ENCODE assay signal across 28 cellular contexts in genomic region chr7:17178562-17178961, GRCh38.
"Had no signal": no experiment of that assay in that cellular context is flagged by ENCODE, and none has a peak within 500 bp of the region (broad histone marks: within the 10 kb centered on the region; RNA-seq: fewer than 3 reads in every experiment).

No MANE protein-coding gene starts in this region.

- H3K27me3 ChIP-seq: pancreas, spleen, suprapubic skin, tibial artery, upper lobe of right lung had no signal

- H3K27me3 Mint-ChIP-seq: stimulated activated naive CD8-positive, alpha-beta T cell treated with anti-CD3 and anti-CD28 coated beads, Interleukin-15, Interleukin-2, amounts not matched to agents 100 ng/mL and 50 ng/mL, for 24 hours had no signal

- H3K4me3 Mint-ChIP-seq: immature natural killer cell; mesothelial cell of epicardium; naive thymus-derived CD4-positive, alpha-beta T cell; natural killer cell treated with Interleukin-12 subunit alpha and Interleukin-12 subunit beta and Interleukin-15 and Interleukin-18, amount 100 ng/mL, for 72 hours; stimulated activated effector memory CD8-positive, alpha-beta T cell treated with anti-CD3 and anti-CD28 coated beads, Interleukin-12 subunit alpha, Interleukin-12 subunit beta, amount 100 ng/mL, for 72 hours; stimulated activated naive CD8-positive, alpha-beta T cell treated with anti-CD3 and anti-CD28 coated beads, Interleukin-15, Interleukin-2, amounts not matched to agents 100 ng/mL and 50 ng/mL, for 24 hours had no signal

- H3K4me1 Mint-ChIP-seq: immature natural killer cell; mesothelial cell of epicardium; stimulated activated effector memory CD8-positive, alpha-beta T cell treated with anti-CD3 and anti-CD28 coated beads, Interleukin-12 subunit alpha, Interleukin-12 subunit beta, amount 100 ng/mL, for 72 hours had no signal

- H3K9me3 Mint-ChIP-seq: immature natural killer cell; mesothelial cell of epicardium; natural killer cell treated with Interleukin-12 subunit alpha and Interleukin-12 subunit beta and Interleukin-15 and Interleukin-18, amount 100 ng/mL, for 72 hours; stimulated activated effector memory CD8-positive, alpha-beta T cell treated with anti-CD3 and anti-CD28 coated beads, Interleukin-12 subunit alpha, Interleukin-12 subunit beta, amount 100 ng/mL, for 72 hours had no signal

- H3K27ac Mint-ChIP-seq: immature natural killer cell; mesothelial cell of epicardium; naive thymus-derived CD4-positive, alpha-beta T cell; natural killer cell treated with Interleukin-12 subunit alpha and Interleukin-12 subunit beta and Interleukin-15 and Interleukin-18, amount 100 ng/mL, for 72 hours; stimulated activated effector memory CD8-positive, alpha-beta T cell treated with anti-CD3 and anti-CD28 coated beads, Interleukin-12 subunit alpha, Interleukin-12 subunit beta, amount 100 ng/mL, for 72 hours; stimulated activated naive CD8-positive, alpha-beta T cell treated with anti-CD3 and anti-CD28 coated beads, Interleukin-15, Interleukin-2, amounts not matched to agents 100 ng/mL and 50 ng/mL, for 24 hours had no signal

- H3K9me3 ChIP-seq: left ventricle myocardium inferior, pancreas, prostate gland, spleen, suprapubic skin, thoracic aorta, tibial artery, upper lobe of right lung had no signal

- H3K4me3 ChIP-seq: left ventricle myocardium inferior, lung, pancreas, prostate gland, skin epidermis, spleen, suprapubic skin, thoracic aorta, tibial artery, upper lobe of right lung had no signal

- ATAC-seq: naive thymus-derived CD4-positive, alpha-beta T cell; natural killer cell treated with Interleukin-12 subunit alpha and Interleukin-12 subunit beta and Interleukin-15 and Interleukin-18, amount 100 ng/mL, for 72 hours; pancreas; right cardiac atrium; sciatic nerve; stimulated activated effector memory CD8-positive, alpha-beta T cell treated with anti-CD3 and anti-CD28 coated beads, Interleukin-12 subunit alpha, Interleukin-12 subunit beta, amount 100 ng/mL, for 72 hours; upper lobe of right lung had no signal

- H3K36me3 ChIP-seq: left ventricle myocardium inferior, pancreas, prostate gland, spleen, suprapubic skin, thoracic aorta, tibial artery, upper lobe of right lung had no signal

- H3K36me3 Mint-ChIP-seq: immature natural killer cell; mesothelial cell of epicardium; natural killer cell treated with Interleukin-12 subunit alpha and Interleukin-12 subunit beta and Interleukin-15 and Interleukin-18, amount 100 ng/mL, for 72 hours; stimulated activated effector memory CD8-positive, alpha-beta T cell treated with anti-CD3 and anti-CD28 coated beads, Interleukin-12 subunit alpha, Interleukin-12 subunit beta, amount 100 ng/mL, for 72 hours had no signal

- H3K4me1 ChIP-seq: prostate gland, spleen, suprapubic skin, upper lobe of right lung had no signal

- DNase-seq: hypothalamus; immature natural killer cell; kidney; left ventricle myocardium inferior; mesendoderm; naive thymus-derived CD4-positive, alpha-beta T cell; pancreas; posterior cingulate gyrus; retina; right cardiac atrium; spleen; stimulated activated CD4-positive, alpha-beta T cell treated with anti-CD3 and anti-CD28 coated beads, Interleukin-4, amount 100 ng/mL, for 24 hours; stimulated activated naive CD4-positive, alpha-beta T cell; tibial artery; trophoblast cell; upper lobe of right lung had no signal

- H3K27ac ChIP-seq: left ventricle myocardium inferior, pancreas, prostate gland, skin epidermis, spleen, suprapubic skin, thoracic aorta, tibial artery, upper lobe of right lung had no signal

- FAIRE-seq: islet of Langerhans, kidney, urothelium cell line had no signal
